Comparison of ENCODE assay signal across 28 cellular contexts in the genomic region with DNA sequence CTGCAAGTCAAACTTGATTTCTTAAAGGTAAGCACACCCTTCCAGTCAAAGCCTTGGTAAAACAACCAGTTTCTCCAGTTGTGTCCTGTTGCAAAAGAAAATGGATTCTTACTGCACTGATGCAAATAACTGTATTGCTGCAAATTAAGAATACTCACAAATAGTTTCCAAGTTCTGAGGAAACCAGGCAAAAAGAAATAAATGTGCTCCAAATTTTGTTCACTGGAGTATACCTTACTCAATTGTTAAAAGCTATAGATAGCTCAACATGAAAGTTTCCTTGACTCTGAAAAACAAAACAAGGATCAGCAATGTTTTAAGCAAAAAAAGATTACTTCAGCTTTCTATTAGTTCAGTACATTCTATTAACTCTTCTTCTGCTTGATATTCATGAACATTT.
"Had no signal": no experiment of that assay in that cellular context is flagged by ENCODE, and none has a peak within 500 bp of the region (broad histone marks: within the 10 kb centered on the region; RNA-seq: fewer than 3 reads in every experiment).

No MANE protein-coding gene starts in this region.

- H3K4me3 ChIP-seq: adrenal gland, ascending aorta, esophagus muscularis mucosa, heart right ventricle, left lung, lower lobe of right lung, neural progenitor cell, right atrium auricular region, suprapubic skin, tibial artery, upper lobe of right lung had no signal

- DNase-seq: activated CD4-positive, alpha-beta T cell treated with anti-CD3 and anti-CD28 coated beads for 48 hours; activated CD4-positive, alpha-beta T cell treated with anti-CD3 and anti-CD28 coated beads, Interleukin-2, amount 50 U/mL, for 48 hours; activated CD8-positive, alpha-beta memory T cell treated with anti-CD3 and anti-CD28 coated beads for 24 hours; activated effector memory CD4-positive, alpha-beta T cell treated with anti-CD3 and anti-CD28 coated beads, Interleukin-2, amount 50 U/mL, for 16 hours; activated naive CD4-positive, alpha-beta T cell treated with anti-CD3 and anti-CD28 coated beads for 36 hours; activated naive CD8-positive, alpha-beta T cell treated with anti-CD3 and anti-CD28 coated beads for 36 hours; adrenal gland; caudate nucleus; heart right ventricle; kidney glomerular epithelial cell; left lung; lower lobe of right lung; mesenchymal stem cell; natural killer cell; occipital lobe; stimulated activated CD4-positive, alpha-beta T cell treated with anti-CD3 and anti-CD28 coated beads, Interleukin-15, amount 100 ng/mL, for 24 hours; stimulated activated CD4-positive, alpha-beta T cell treated with anti-CD3 and anti-CD28 coated beads, Interleukin-2, amount 100 ng/mL, for 24 hours; stimulated activated naive B cell treated with anti-CD40 and anti-IgM and Interleukin-4, amounts not matched to agents 10 μg/mL and 1 μg/mL and 100 μg/mL, for 72 hours; tibial artery; upper lobe of right lung; WERI-Rb-1 had no signal

- H3K4me3 Mint-ChIP-seq: activated naive CD4-positive, alpha-beta T cell treated with anti-CD3 and anti-CD28 coated beads for 36 hours; activated naive CD8-positive, alpha-beta T cell treated with anti-CD3 and anti-CD28 coated beads for 36 hours; natural killer cell; neural progenitor cell; stimulated activated naive B cell treated with anti-CD40 and anti-IgM and Interleukin-4, amounts not matched to agents 10 μg/mL and 1 μg/mL and 100 μg/mL, for 72 hours had no signal

- H3K27ac Mint-ChIP-seq: activated naive CD4-positive, alpha-beta T cell treated with anti-CD3 and anti-CD28 coated beads for 36 hours; activated naive CD8-positive, alpha-beta T cell treated with anti-CD3 and anti-CD28 coated beads for 36 hours; natural killer cell; neural progenitor cell; stimulated activated naive B cell treated with anti-CD40 and anti-IgM and Interleukin-4, amounts not matched to agents 10 μg/mL and 1 μg/mL and 100 μg/mL, for 72 hours had no signal

- ATAC-seq: activated CD4-positive, CD25-positive, alpha-beta regulatory T cell treated with anti-CD3 and anti-CD28 coated beads, Interleukin-2, amount 50 U/mL, for 24 hours; foreskin keratinocyte; heart right ventricle; left lung; lower lobe of right lung; natural killer cell; stimulated activated naive B cell treated with anti-CD40 and anti-IgM and Interleukin-4, amounts not matched to agents 10 μg/mL and 1 μg/mL and 100 μg/mL, for 72 hours; upper lobe of right lung had no signal

- H3K4me1 Mint-ChIP-seq: natural killer cell; neural progenitor cell; stimulated activated naive B cell treated with anti-CD40 and anti-IgM and Interleukin-4, amounts not matched to agents 10 μg/mL and 1 μg/mL and 100 μg/mL, for 72 hours had no signal

- H3K27me3 Mint-ChIP-seq: activated naive CD8-positive, alpha-beta T cell treated with anti-CD3 and anti-CD28 coated beads for 36 hours; stimulated activated naive B cell treated with anti-CD40 and anti-IgM and Interleukin-4, amounts not matched to agents 10 μg/mL and 1 μg/mL and 100 μg/mL, for 72 hours had no signal
